8 cellular contexts compared by ENCODE assay signal in the genomic region with DNA sequence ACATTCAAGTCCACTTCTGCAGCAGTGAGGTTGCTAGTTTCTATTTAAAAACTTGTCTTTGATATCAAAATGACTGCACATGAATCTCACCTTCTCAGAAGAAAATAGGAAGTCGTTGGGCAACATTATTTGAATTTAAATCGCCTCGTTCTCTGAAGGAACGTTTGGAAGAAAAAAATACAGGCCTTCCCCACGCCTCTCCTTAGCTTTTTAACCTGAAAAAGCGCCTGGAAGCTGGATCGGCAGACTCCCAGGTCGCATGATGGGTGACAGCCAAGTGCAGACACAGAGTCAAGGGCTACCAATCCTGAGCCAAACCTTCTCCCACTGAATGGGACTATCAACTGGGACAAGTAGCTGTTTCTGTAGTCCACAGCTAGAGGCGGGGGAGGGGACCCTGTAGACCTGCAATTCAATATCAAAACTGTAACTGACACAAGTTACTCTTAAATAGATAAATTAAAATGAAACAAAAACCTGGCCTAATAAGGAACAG. TPM values are rescaled to one million over a fixed set of nuclear protein-coding genes. Genes with fewer than 3 reads are reported as not detected.
DNase-seq lines count a peak whose midpoint lies in the region; ATAC-seq and TF ChIP-seq lines count a peak whose summit lies in the region.

No MANE protein-coding gene starts in this region.

- H4K20me1 ChIP-seq in OCI-LY1 (ENCODE audit: insufficient read depth, low read length): no peaks in the 10 kb centered on the region

- TF ChIP-seq CTCF in Caco-2 (IDR thresholded peaks at IDR 0.05; ENCODE audit: insufficient read depth in 1 of 2, low read depth in 1 of 2, low read length in 1 of 2, severe bottlenecking in 1 of 2, unreplicated experiment in 1 of 2) (no peak), OCI-LY1 (IDR thresholded peaks at IDR 0.05; ENCODE audit: low read length) (no peak), dorsolateral prefrontal cortex (IDR thresholded peaks at IDR 0.05 in 54 of 56, conservative IDR thresholded peaks at IDR 0.05 in 2 of 56; ENCODE audit: low read depth in 1 of 56, partially characterized antibody in 56 of 56) (peak in 1 of 56 donors; percentile 9)

- intact Hi-C loops in Caco-2 (cut with micrococcal nuclease; ENCODE audit: unreplicated experiment) (loop anchor here (1.0 to 5.0 kb wide), 3 partner anchors 110 to 211 kb away; no protein-coding TSS in a partner anchor), dorsolateral prefrontal cortex (cut with DNase I) (loop anchor here (1.0 to 5.0 kb wide), 10 partner anchors 17 to 200 kb away; no protein-coding TSS in a partner anchor)

- H3K4me3 Mint-ChIP-seq in Caco-2 (ENCODE audit: unreplicated experiment): peak overlapping the region; percentile 92

- H3K4me1 Mint-ChIP-seq in Caco-2 (ENCODE audit: low read depth, unreplicated experiment): peaks cover 37% of the 10 kb centered on the region

- CTCF ChIA-PET in Caco-2 (lab: Charles Lee): interaction anchor here (0.7 to 1.7 kb wide), 23 partner anchors 10 to 353 kb away, joined by 3 to 16 read pairs (median 4); a partner anchor contains a TSS

- peaks cover 46% of the 10 kb centered on the region for H3K4me1 ChIP-seq in Caco-2
- H3K4me1 ChIP-seq in OCI-LY1 (ENCODE audit: insufficient read depth, low read length, severe bottlenecking): peaks cover 70% of the 10 kb centered on the region
- peaks cover 74% of the 10 kb centered on the region for H3K4me1 ChIP-seq in neuron (ENCODE audit: insufficient read depth, low read length)

- DNase-seq in Caco-2 (no peak), dorsolateral prefrontal cortex (no peak), HuH-7.5 (ENCODE audit: low spot score) (no peak), ureter (ENCODE audit: low spot score) (no peak), DMS 273 treated with DMSO at 0.1 percent for 48 hours (lab: John Stamatoyannopoulos, UW) (no peak)

- H3K36me3 Mint-ChIP-seq in Caco-2 (ENCODE audit: insufficient read depth, unreplicated experiment): peaks cover 6% of the 10 kb centered on the region

- no peaks in the 10 kb centered on the region for H3K9me3 ChIP-seq in Caco-2
- no peaks in the 10 kb centered on the region for H3K9me3 ChIP-seq in OCI-LY1 (ENCODE audit: low read length)
- H3K9me3 ChIP-seq in neuron (ENCODE audit: low read length): no peaks in the 10 kb centered on the region

- H3K27me3 ChIP-seq in Caco-2 (replicated peaks; ENCODE audit: control insufficient read depth, insufficient read depth, low read length) (no peaks in the 10 kb centered on the region), OCI-LY1 (ENCODE audit: insufficient read depth, low read length) (no peaks in the 10 kb centered on the region), dorsolateral prefrontal cortex (no peaks in the 10 kb centered on the region), neuron (ENCODE audit: insufficient read depth, low read length) (no peaks in the 10 kb centered on the region)

- POLR2A ChIA-PET in Caco-2 (lab: Charles Lee): no interaction called here

- H3K36me3 ChIP-seq in Caco-2 (ENCODE audit: control insufficient read depth, insufficient read depth, low read length): no peaks in the 10 kb centered on the region
- peaks cover 4% of the 10 kb centered on the region; the same call in 1 of the 2 replicates for H3K36me3 ChIP-seq in OCI-LY1 (ENCODE audit: insufficient read depth, low read length)
- no peaks in the 10 kb centered on the region for H3K36me3 ChIP-seq in neuron (ENCODE audit: insufficient read depth, low read length)

- peaks cover 35% of the 10 kb centered on the region for H3K79me2 ChIP-seq in OCI-LY1 (ENCODE audit: insufficient read depth, low read length)

- BruUV-seq in Caco-2 (replicated peaks; lab: Mats Ljungman, UMichigan): no TSS peak

- no peak overlapping the region for H3K4me3 ChIP-seq in Caco-2 (ENCODE audit: low read depth, low read length)
- peak overlapping the region; percentile 89 for H3K4me3 ChIP-seq in OCI-LY1 (ENCODE audit: low read depth, low read length, poor library complexity, severe bottlenecking)
- peak overlapping the region; percentile 62 to 90 (median 79) for H3K4me3 ChIP-seq in dorsolateral prefrontal cortex
- H3K4me3 ChIP-seq in neuron (ENCODE audit: low read length): peak overlapping the region; percentile 83

- H3F3A ChIP-seq in OCI-LY1 (ENCODE audit: insufficient read depth, low read length): no peaks in the 10 kb centered on the region; the same call in 1 of the 2 replicates

- H3K27ac ChIP-seq in OCI-LY1 (ENCODE audit: low read depth, low read length, poor library complexity, severe bottlenecking): peak overlapping the region; percentile 86
- peak overlapping the region; percentile 87 to 100 (median 95) for H3K27ac ChIP-seq in dorsolateral prefrontal cortex

- no peaks in the 10 kb centered on the region for H3K9me3 Mint-ChIP-seq in Caco-2 (ENCODE audit: unreplicated experiment)

- no peaks in the 10 kb centered on the region for H3K9me2 ChIP-seq in OCI-LY1 (ENCODE audit: low read depth, low read length)

- no peak overlapping the region for H3K27ac Mint-ChIP-seq in Caco-2 (ENCODE audit: unreplicated experiment)

- H3K27me3 Mint-ChIP-seq in Caco-2 (ENCODE audit: insufficient read depth, unreplicated experiment): no peaks in the 10 kb centered on the region

- peak overlapping the region; percentile 84 for H3K9ac ChIP-seq in OCI-LY1 (ENCODE audit: low read length)

- no peak for ATAC-seq in GM21381 (IDR thresholded peaks at IDR 0.05; ENCODE audit: unreplicated experiment)

- H2AFZ ChIP-seq in OCI-LY1 (ENCODE audit: low read length) (no peak overlapping the region), neuron (ENCODE audit: low read depth, low read length) (no peak overlapping the region)

- peak overlapping the region; percentile 76 for H3K4me2 ChIP-seq in OCI-LY1 (ENCODE audit: low read length)

RNA-seq across cellular contexts. Expression of a gene that starts 2.2 kb away (rescaled TPM):
- 13.6 and 13.7 TPM in 2 replicates for total RNA-seq in Caco-2 (2022)
- 100 to 1,000 TPM in 2 of 120 experiments, 10 to 100 TPM in 118; 30.6 to 142 (median 58.2) TPM for total RNA-seq in dorsolateral prefrontal cortex
- 38.8 TPM for total RNA-seq in ureter

RNA-seq across cellular contexts. Expression of a gene that starts 49.7 kb away (rescaled TPM):
- 28.1 and 29.9 TPM in 2 replicates for total RNA-seq in Caco-2 (2022)
- 10 to 100 TPM; 17.5 to 38.9 (median 26.4) TPM for total RNA-seq in dorsolateral prefrontal cortex
- 23.3 TPM for total RNA-seq in ureter

RNA-seq across cellular contexts. Expression of a gene that starts 59.6 kb away (rescaled TPM):
- total RNA-seq in Caco-2 (2022): 15.5 and 16.8 TPM in 2 replicates
- 10 to 100 TPM in 119 of 120 experiments, 1 to 10 TPM in 1; 9.5 to 19.6 (median 15.6) TPM for total RNA-seq in dorsolateral prefrontal cortex
- 16.2 TPM for total RNA-seq in ureter
